Comparison of ENCODE assay signal across 3 cellular contexts in genomic region chr16:19443659-19444058, GRCh38.
TF ChIP-seq lines count a peak whose summit lies in the region.

No MANE protein-coding gene starts in this region.

TF ChIP-seq in A549, 52 proteins besides CTCF, POLR2A, EP300 and RAD21:
- no peak for TF ChIP-seq EHF (CRISPR knock-in tag; IDR thresholded peaks at IDR 0.05)
- TF ChIP-seq MAX (IDR thresholded peaks at IDR 0.05), result no peak
- no peak for TF ChIP-seq ZC3H11A (IDR thresholded peaks at IDR 0.05)
- no peak for TF ChIP-seq TP53 (CRISPR knock-in tag; IDR thresholded peaks at IDR 0.05)
- no peak for TF ChIP-seq ZSCAN20 (CRISPR knock-in tag; IDR thresholded peaks at IDR 0.05)
- no peak for TF ChIP-seq HOXA7 (CRISPR knock-in tag; IDR thresholded peaks at IDR 0.05)
- TF ChIP-seq CHD4 (IDR thresholded peaks at IDR 0.05; ENCODE audit: borderline replicate concordance), result no peak
- no peak for TF ChIP-seq MAFK (IDR thresholded peaks at IDR 0.05; ENCODE audit: partially characterized antibody)
- TF ChIP-seq PBX3 (IDR thresholded peaks at IDR 0.05), result no peak
- TF ChIP-seq ESRRA (IDR thresholded peaks at IDR 0.05; ENCODE audit: borderline replicate concordance, low read length), result no peak
- no peak for TF ChIP-seq RFX5 (IDR thresholded peaks at IDR 0.05)
- no peak for TF ChIP-seq POLR2AphosphoS2 (conservative IDR thresholded peaks at IDR 0.05; ENCODE audit: low read length)
- no peak for TF ChIP-seq RCOR1 (IDR thresholded peaks at IDR 0.05; ENCODE audit: low read depth, low read length)
- TF ChIP-seq CBX8 (IDR thresholded peaks at IDR 0.05), result no peak
- TF ChIP-seq TFCP2L1 (CRISPR knock-in tag; IDR thresholded peaks at IDR 0.05), result no peak
- TF ChIP-seq ZFP36 (IDR thresholded peaks at IDR 0.05; ENCODE audit: borderline replicate concordance, partially characterized antibody), result no peak
TF ChIP-seq in A549: peak in this region for 0.

TF ChIP-seq in HEK293, 187 proteins besides CTCF, POLR2A, EP300 and RAD21:
- no peak for TF ChIP-seq ZNF488 (tag by site-specific recombination; IDR thresholded peaks at IDR 0.05)
- peak; percentile 96 for TF ChIP-seq ZNF366 (tag by site-specific recombination; conservative IDR thresholded peaks at IDR 0.05)
- TF ChIP-seq ZBTB17 (tag by site-specific recombination; IDR thresholded peaks at IDR 0.05), result peak; percentile 95

TF ChIP-seq in H1, 55 proteins besides CTCF, POLR2A, EP300 and RAD21:
- no peak for TF ChIP-seq NANOG (IDR thresholded peaks at IDR 0.05; ENCODE audit: insufficient read depth, low read depth, low read length, poor library complexity, severe bottlenecking)
- no peak for TF ChIP-seq ZNF274 (IDR thresholded peaks at IDR 0.05; ENCODE audit: borderline replicate concordance, extremely low read depth, low read length)
- no peak for TF ChIP-seq ATF3 (IDR thresholded peaks at IDR 0.05; ENCODE audit: insufficient read depth, low read depth, low read length)
- TF ChIP-seq SIX5 (IDR thresholded peaks at IDR 0.05; ENCODE audit: low read depth, low read length), result no peak
- TF ChIP-seq TCF12 (IDR thresholded peaks at IDR 0.05; ENCODE audit: low read depth, low read length), result no peak
- no peak for TF ChIP-seq POU5F1 (IDR thresholded peaks at IDR 0.05; ENCODE audit: low read depth, low read length)
- no peak for TF ChIP-seq TEAD4 (IDR thresholded peaks at IDR 0.05; ENCODE audit: low read depth, low read length)
- no peak for TF ChIP-seq JUND (IDR thresholded peaks at IDR 0.05; ENCODE audit: low read length)
- no peak for TF ChIP-seq JUN (IDR thresholded peaks at IDR 0.05; ENCODE audit: low read depth, low read length)
- TF ChIP-seq NRF1 (IDR thresholded peaks at IDR 0.05; ENCODE audit: low read depth, low read length), result no peak
- TF ChIP-seq CHD1 (IDR thresholded peaks at IDR 0.05; ENCODE audit: low read depth, low read length), result no peak
- TF ChIP-seq SP2 (IDR thresholded peaks at IDR 0.05; ENCODE audit: low read length), result no peak
- no peak for TF ChIP-seq ASH2L (IDR thresholded peaks at IDR 0.05; ENCODE audit: low read length)
- TF ChIP-seq MAFK (IDR thresholded peaks at IDR 0.05; ENCODE audit: low read depth, low read length), result no peak
- no peak for TF ChIP-seq KDM1A (IDR thresholded peaks at IDR 0.05; ENCODE audit: borderline replicate concordance, low read length)
- TF ChIP-seq RNF2 (IDR thresholded peaks at IDR 0.05; ENCODE audit: borderline replicate concordance, low read depth, low read length, missing control alignments, poor library complexity, severe bottlenecking), result no peak
- TF ChIP-seq SP4 (IDR thresholded peaks at IDR 0.05; ENCODE audit: low read length), result no peak
- TF ChIP-seq TAF1 (IDR thresholded peaks at IDR 0.05; ENCODE audit: low read depth, low read length), result no peak
- TF ChIP-seq RXRA (IDR thresholded peaks at IDR 0.05; ENCODE audit: insufficient read depth, low read depth, low read length), result no peak
- no peak for TF ChIP-seq RBBP5 (IDR thresholded peaks at IDR 0.05; ENCODE audit: borderline replicate concordance, low read depth, low read length)
